Comparison of ENCODE assay signal across 8 cellular contexts in the genomic region with DNA sequence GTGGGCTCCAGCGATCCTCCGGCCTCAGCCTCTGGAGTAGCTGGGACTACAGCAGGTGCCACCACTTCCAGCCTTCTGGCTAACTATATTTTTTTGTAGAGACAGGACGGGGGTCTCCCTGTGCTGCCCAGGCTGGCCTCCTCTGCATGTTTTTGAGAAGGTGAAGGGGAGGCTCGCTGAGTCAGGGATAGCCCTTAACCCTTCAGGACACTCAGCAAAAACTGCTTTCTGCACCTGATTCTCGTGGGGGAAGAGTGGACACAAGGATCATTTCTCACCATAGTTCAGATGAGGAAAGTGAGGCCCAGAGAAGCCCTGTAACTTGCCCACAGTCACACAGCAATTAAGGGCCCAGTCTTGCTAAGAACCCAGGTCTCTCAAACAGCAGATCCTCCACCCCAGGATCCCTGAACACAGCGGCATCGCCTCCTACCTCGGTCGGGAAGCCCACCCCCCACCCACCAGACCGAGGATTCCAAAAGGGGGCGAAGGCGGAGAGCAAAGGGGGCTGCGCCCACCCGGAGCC. TPM values are rescaled to one million over a fixed set of nuclear protein-coding genes. Genes with fewer than 3 reads are reported as not detected.
A peak's percentile ranks its signal among the peaks of the same experiment; 100 is the strongest.
DNase-seq lines count a peak whose midpoint lies in the region; ATAC-seq, FAIRE-seq and TF ChIP-seq lines count a peak whose summit lies in the region.

No MANE protein-coding gene starts in this region.

- dilution Hi-C loops in endothelial cell of umbilical vein (cut with MboI; ENCODE audit: extremely low pct_ligation_motif_present, low sequenced_read_pairs) = no loop called here

- H3K9me1 ChIP-seq in endothelial cell of umbilical vein (replicated peaks; ENCODE audit: control insufficient read depth, extremely low read depth, insufficient read depth, low read length) = no peaks in the 10 kb centered on the region

- H3K36me3 ChIP-seq in BLaER1 = no peaks in the 10 kb centered on the region
- H3K36me3 ChIP-seq in endothelial cell of umbilical vein (ENCODE audit: control insufficient read depth in 2 of 2, extremely low read depth in 1 of 2, insufficient read depth in 2 of 2, low read length in 2 of 2) = no peaks in the 10 kb centered on the region
- H3K36me3 ChIP-seq in neutrophil = peaks cover 7% of the 10 kb centered on the region

- intact Hi-C loops in endothelial cell of umbilical vein (cut with micrococcal nuclease) = no loop called here

- TF ChIP-seq POLR2A in NB4 (IDR thresholded peaks at IDR 0.05; ENCODE audit: extremely low read depth, insufficient read length) (no peak), endothelial cell of umbilical vein (IDR thresholded peaks at IDR 0.05; ENCODE audit: low read depth, low read length) (no peak)

- CTCF ChIA-PET in endothelial cell of umbilical vein (lab: Charles Lee) = interaction anchor here (1.2 kb wide), 1 partner anchor 27 kb away, joined by 3 read pairs; no protein-coding TSS in a partner anchor

- POLR2A ChIA-PET in endothelial cell of umbilical vein (lab: Charles Lee) = no interaction called here

- no peak for TF ChIP-seq CTCF in NB4 (IDR thresholded peaks at IDR 0.05; ENCODE audit: low read depth, low read length)
- no peak for TF ChIP-seq CTCF in endothelial cell of umbilical vein (IDR thresholded peaks at IDR 0.05; ENCODE audit: extremely low read depth in 1 of 2, insufficient read depth in 1 of 2, low read depth in 1 of 2, low read length in 2 of 2)
- no peak for TF ChIP-seq CTCF in neutrophil (IDR thresholded peaks at IDR 0.05)

- no peak for DNase-seq in NB4 (ENCODE audit: low read depth)
- no peak for DNase-seq in endothelial cell of umbilical vein (ENCODE audit: low read depth, low spot score)
- DNase-seq in cerebellar cortex (ENCODE audit: low spot score) = no peak
- no peak for DNase-seq in T-helper 9 cell
- no peak for DNase-seq in hypothalamus (lab: John Stamatoyannopoulos, UW)

- BruUV-seq in endothelial cell of umbilical vein (replicated peaks; lab: Mats Ljungman, UMichigan) = no TSS peak

- H3K4me1 ChIP-seq in BLaER1 (peaks cover 98% of the 10 kb centered on the region), endothelial cell of umbilical vein (ENCODE audit: control insufficient read depth, extremely low read depth, insufficient read depth, low read length) (peaks cover 26% of the 10 kb centered on the region), neutrophil (ENCODE audit: control insufficient read depth in 1 of 2, insufficient read depth in 1 of 2, low read depth in 1 of 2, low read length in 1 of 2) (peaks cover 75 to 80% of the 10 kb centered on the region in 2 experiments)

- peak overlapping the region; percentile 91 for H2AFZ ChIP-seq in endothelial cell of umbilical vein (ENCODE audit: low read depth, low read length)

- peak overlapping the region; percentile 63 for H3K27ac ChIP-seq in BLaER1
- H3K27ac ChIP-seq in endothelial cell of umbilical vein (ENCODE audit: insufficient read depth, low read depth, low read length) = no peak overlapping the region
- H3K27ac ChIP-seq in neutrophil = peak overlapping the region; percentile 99

- H4K20me1 ChIP-seq in BLaER1 = no peaks in the 10 kb centered on the region
- H4K20me1 ChIP-seq in endothelial cell of umbilical vein (replicated peaks; ENCODE audit: control insufficient read depth, extremely low read depth, insufficient read depth, low read length) = no peaks in the 10 kb centered on the region

- H3K4me2 ChIP-seq in BLaER1 (peak overlapping the region; percentile 87), endothelial cell of umbilical vein (ENCODE audit: insufficient read depth, low read length) (peak overlapping the region; percentile 75)

- H3K9me3 ChIP-seq in BLaER1 = no peaks in the 10 kb centered on the region
- H3K9me3 ChIP-seq in endothelial cell of umbilical vein (replicated peaks; ENCODE audit: control insufficient read depth, insufficient read depth, low read length) = no peaks in the 10 kb centered on the region
- H3K9me3 ChIP-seq in neutrophil = no peaks in the 10 kb centered on the region

- H3K9ac ChIP-seq in BLaER1 = peak overlapping the region; percentile 74; the same call in 1 of the 2 replicates
- no peak overlapping the region for H3K9ac ChIP-seq in endothelial cell of umbilical vein (replicated peaks; ENCODE audit: extremely low read depth, insufficient read depth, low read length)

- no peak for ATAC-seq in GM21390 (IDR thresholded peaks at IDR 0.05; ENCODE audit: unreplicated experiment)

- no peaks in the 10 kb centered on the region for H3K79me2 ChIP-seq in endothelial cell of umbilical vein (ENCODE audit: control insufficient read depth, insufficient read depth, low read length)

- peak overlapping the region; percentile 59 for H3K4me3 ChIP-seq in BLaER1
- peak overlapping the region; percentile 21 for H3K4me3 ChIP-seq in NB4 (ENCODE audit: low read depth, low read length)
- H3K4me3 ChIP-seq in endothelial cell of umbilical vein (replicated peaks in 1 of 3; ENCODE audit: insufficient read depth in 1 of 3, low read depth in 1 of 3, low read length in 3 of 3) = peak overlapping the region; percentile 35 to 50 (median 37)
- peak overlapping the region; percentile 78 to 93 for H3K4me3 ChIP-seq in neutrophil (ENCODE audit: low read depth in 1 of 2, low read length in 1 of 2)

- H3K27me3 ChIP-seq in BLaER1 = peaks cover 11% of the 10 kb centered on the region
- no peaks in the 10 kb centered on the region for H3K27me3 ChIP-seq in endothelial cell of umbilical vein (ENCODE audit: control insufficient read depth in 2 of 2, insufficient read depth in 2 of 2, low read length in 2 of 2)
- no peaks in the 10 kb centered on the region for H3K27me3 ChIP-seq in neutrophil

- FAIRE-seq in endothelial cell of umbilical vein (lab: Jason Lieb, UNC) = no peak

TF ChIP-seq in endothelial cell of umbilical vein, 7 proteins besides CTCF, POLR2A, EP300 and RAD21:
- TF ChIP-seq GATA2 (IDR thresholded peaks at IDR 0.05; ENCODE audit: insufficient read depth, insufficient read length, low read depth, low read length) (no peak), FOS (IDR thresholded peaks at IDR 0.05; ENCODE audit: borderline replicate concordance, insufficient read depth, low read length) (no peak), JUN (IDR thresholded peaks at IDR 0.05; ENCODE audit: borderline replicate concordance, insufficient read depth, insufficient read length, low read depth) (no peak), EZH2 (IDR thresholded peaks at IDR 0.05; ENCODE audit: borderline replicate concordance, low read depth, low read length, severe bottlenecking) (no peak), MYC (IDR thresholded peaks at IDR 0.05; ENCODE audit: low read depth, low read length) (no peak), POLR2AphosphoS5 (IDR thresholded peaks at IDR 0.05; ENCODE audit: insufficient read depth, low read depth, low read length) (no peak)
- TF ChIP-seq, protein P1, sequence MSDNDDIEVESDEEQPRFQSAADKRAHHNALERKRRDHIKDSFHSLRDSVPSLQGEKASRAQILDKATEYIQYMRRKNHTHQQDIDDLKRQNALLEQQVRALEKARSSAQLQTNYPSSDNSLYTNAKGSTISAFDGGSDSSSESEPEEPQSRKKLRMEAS (IDR thresholded peaks at IDR 0.05; ENCODE audit: insufficient read depth, insufficient read length) = no peak

RNA-seq across cellular contexts. Expression of a gene that starts 1.3 kb away (rescaled TPM):
- total RNA-seq in endothelial cell of umbilical vein = not detected in 2 replicates
- 0.16 and 0.18 TPM in 2 replicates for polyA plus RNA-seq in endothelial cell of umbilical vein
- 0.07 and 0.08 TPM in 2 replicates for polyA plus RNA-seq in endothelial cell of umbilical vein (2011; cell fraction: cytosol; rRNA removed)
- 0.20 and 0.55 TPM in 2 replicates for polyA plus RNA-seq in endothelial cell of umbilical vein (2011; cell fraction: nucleus; rRNA removed)
- not detected in 2 replicates for polyA plus RNA-seq in endothelial cell of umbilical vein (2012)
- polyA minus RNA-seq in endothelial cell of umbilical vein = 0.13 TPM in 1 of 2 replicates, not detected in the other
- polyA minus RNA-seq in endothelial cell of umbilical vein (2011; cell fraction: cytosol; rRNA and poly(A)+ RNA removed) = not detected
- polyA minus RNA-seq in endothelial cell of umbilical vein (2011; cell fraction: nucleus; rRNA and poly(A)+ RNA removed) = not detected in 2 replicates

RNA-seq across cellular contexts. Expression of a gene that starts 29.8 kb away (rescaled TPM):
- total RNA-seq in endothelial cell of umbilical vein = 32.1 and 33.0 TPM in 2 replicates
- 7.0 and 7.8 TPM in 2 replicates for polyA plus RNA-seq in endothelial cell of umbilical vein
- polyA plus RNA-seq in endothelial cell of umbilical vein (2011; cell fraction: cytosol; rRNA removed) = 5.9 and 7.2 TPM in 2 replicates
- 17.1 and 18.6 TPM in 2 replicates for polyA plus RNA-seq in endothelial cell of umbilical vein (2011; cell fraction: nucleus; rRNA removed)
- polyA plus RNA-seq in endothelial cell of umbilical vein (2012) = 10.8 and 13.3 TPM in 2 replicates
- 10.8 and 13.8 TPM in 2 replicates for polyA minus RNA-seq in endothelial cell of umbilical vein
- polyA minus RNA-seq in endothelial cell of umbilical vein (2011; cell fraction: cytosol; rRNA and poly(A)+ RNA removed) = 4.2 TPM
- polyA minus RNA-seq in endothelial cell of umbilical vein (2011; cell fraction: nucleus; rRNA and poly(A)+ RNA removed) = 7.6 and 14.5 TPM in 2 replicates

RNA-seq across cellular contexts. Expression of a gene that starts 38.3 kb away (rescaled TPM):
- total RNA-seq in endothelial cell of umbilical vein = 20.0 and 28.4 TPM in 2 replicates
- polyA plus RNA-seq in endothelial cell of umbilical vein = 47.9 and 58.0 TPM in 2 replicates
- polyA plus RNA-seq in endothelial cell of umbilical vein (2011; cell fraction: cytosol; rRNA removed) = 26.7 and 34.0 TPM in 2 replicates
- polyA plus RNA-seq in endothelial cell of umbilical vein (2011; cell fraction: nucleus; rRNA removed) = 8.5 and 9.4 TPM in 2 replicates
- 44.2 and 57.6 TPM in 2 replicates for polyA plus RNA-seq in endothelial cell of umbilical vein (2012)
- polyA minus RNA-seq in endothelial cell of umbilical vein = 8.6 and 10.2 TPM in 2 replicates
- 24.3 TPM for polyA minus RNA-seq in endothelial cell of umbilical vein (2011; cell fraction: cytosol; rRNA and poly(A)+ RNA removed)
- 1.9 and 2.3 TPM in 2 replicates for polyA minus RNA-seq in endothelial cell of umbilical vein (2011; cell fraction: nucleus; rRNA and poly(A)+ RNA removed)

Comparison
In these comparisons a context has a peak if more than half of its experiments do, and no peak if none do; other contexts are left out.
1. H3K4me3 ChIP-seq: peak in every context shown above with its lines; median percentile 86 in neutrophil; 59 in BLaER1; 37 in endothelial cell of umbilical vein; 21 in NB4.